In genomic region chr9:128008171-128008570, GRCh38 we compare ENCODE assay signal across 10 cellular contexts. TPM values are rescaled to one million over a fixed set of nuclear protein-coding genes. Genes with fewer than 3 reads are reported as not detected.
DNase-seq lines count a peak whose midpoint lies in the region; ATAC-seq and TF ChIP-seq lines count a peak whose summit lies in the region.
"Had no signal": no experiment of that assay in that cellular context is flagged by ENCODE, and none has a peak within 500 bp of the region (broad histone marks: within the 10 kb centered on the region; RNA-seq: fewer than 3 reads in every experiment).

No MANE protein-coding gene starts in this region.

- TF ChIP-seq CTCF in nephron (IDR thresholded peaks at IDR 0.05; ENCODE audit: unreplicated experiment in 3 of 3) (no peak), testis (IDR thresholded peaks at IDR 0.05) (no peak)

- H3K27ac ChIP-seq in CD4-positive, alpha-beta memory T cell (ENCODE audit: low read depth, low read length) = peak overlapping the region; percentile 46
- no peak overlapping the region for H3K27ac ChIP-seq in testis

- no peak for ATAC-seq in activated T-helper 17 cell treated with anti-CD3 and anti-CD28 coated beads, Interleukin-2, amount 50 U/mL, for 72 hours (replicated peaks)
- ATAC-seq in HG03457 (IDR thresholded peaks at IDR 0.05; ENCODE audit: unreplicated experiment) = no peak

- no peak for DNase-seq in CD4-positive, alpha-beta memory T cell
- DNase-seq in testis (no peak), amygdala (lab: John Stamatoyannopoulos, UW) (no peak), AG08395 (ENCODE audit: low spot score) (no peak)
- DNase-seq: NCI-H1417 treated with DMSO at 0.1 percent for 48 hours had no signal

- peak overlapping the region; percentile 75 to 93 (median 82) for H3K4me3 Mint-ChIP-seq in CD4-positive, alpha-beta memory T cell
- peak overlapping the region; percentile 69 to 92 (median 73) for H3K4me3 Mint-ChIP-seq in IgD-negative memory B cell
- peak overlapping the region; percentile 84 for H3K4me3 Mint-ChIP-seq in activated T-helper 17 cell treated with anti-CD3 and anti-CD28 coated beads, Interleukin-2, amount 50 U/mL, for 72 hours
- H3K4me3 Mint-ChIP-seq in nephron = peak overlapping the region in 1 of 3 experiments; percentile 33

- WGBS in testis, 2 donors = 82 to 95% methylated on average over 5 of the region's 5 CpGs

- no peaks in the 10 kb centered on the region for H3K27me3 ChIP-seq in CD4-positive, alpha-beta memory T cell (ENCODE audit: insufficient read depth, low read length)
- H3K27me3 ChIP-seq in testis = no peaks in the 10 kb centered on the region

- peak overlapping the region in 1 of 2 donors; percentile 29 for H3K4me3 ChIP-seq in CD4-positive, alpha-beta memory T cell (ENCODE audit: low read length in 2 of 2)
- no peak overlapping the region for H3K4me3 ChIP-seq in testis
- H3K4me3 ChIP-seq: lung had no signal

- H3K36me3 ChIP-seq in CD4-positive, alpha-beta memory T cell (ENCODE audit: insufficient read depth, low read length) = no peaks in the 10 kb centered on the region
- no peaks in the 10 kb centered on the region for H3K36me3 ChIP-seq in testis (ENCODE audit: low read depth, missing control alignments)

- CTCF ChIA-PET in CD4-positive, alpha-beta memory T cell (lab: Charles Lee; ENCODE audit: partially characterized antibody) = interaction anchor here (0.7 to 5.0 kb wide), 6 partner anchors 14 to 66 kb away, joined by 3 to 28 read pairs (median 8); no protein-coding TSS in a partner anchor

- POLR2A ChIA-PET in CD4-positive, alpha-beta memory T cell (lab: Charles Lee; ENCODE audit: partially characterized antibody) = interaction anchor here (0.6 to 10.6 kb wide), 13 partner anchors 9 to 71 kb away, joined by 3 to 313 read pairs (median 7); partner anchors contain the start of genes DPM2, EEIG1, NAIF1 and SLC25A25

- intact Hi-C loops in CD4-positive, alpha-beta memory T cell (cut with micrococcal nuclease) = no loop called here
- intact Hi-C loops in testis (cut with DNase I; ENCODE audit: low total_unique reads) = no loop called here

- peaks cover 3 to 4% of the 10 kb centered on the region in 2 donors for H3K36me3 Mint-ChIP-seq in CD4-positive, alpha-beta memory T cell
- no peaks in the 10 kb centered on the region for H3K36me3 Mint-ChIP-seq in IgD-negative memory B cell
- H3K36me3 Mint-ChIP-seq in activated T-helper 17 cell treated with anti-CD3 and anti-CD28 coated beads, Interleukin-2, amount 50 U/mL, for 72 hours (ENCODE audit: low read depth) = peaks cover 9% of the 10 kb centered on the region
- no peaks in the 10 kb centered on the region for H3K36me3 Mint-ChIP-seq in nephron (ENCODE audit: low read depth)

- H3K4me1 ChIP-seq in CD4-positive, alpha-beta memory T cell (ENCODE audit: insufficient read depth, low read length) = peaks cover 74% of the 10 kb centered on the region
- peaks cover 9% of the 10 kb centered on the region for H3K4me1 ChIP-seq in testis

- no peak for TF ChIP-seq POLR2A in testis (IDR thresholded peaks at IDR 0.05)

- H3K27ac Mint-ChIP-seq in CD4-positive, alpha-beta memory T cell = peak overlapping the region; percentile 94 to 100 (median 97)
- H3K27ac Mint-ChIP-seq in IgD-negative memory B cell (peak overlapping the region; percentile 94 to 100 (median 98)), nephron (peak overlapping the region; percentile 72 to 84 (median 72))
- peak overlapping the region; percentile 89 for H3K27ac Mint-ChIP-seq in activated T-helper 17 cell treated with anti-CD3 and anti-CD28 coated beads, Interleukin-2, amount 50 U/mL, for 72 hours

- H3K27me3 Mint-ChIP-seq in CD4-positive, alpha-beta memory T cell = no peaks in the 10 kb centered on the region
- peaks cover 3% of the 10 kb centered on the region for H3K27me3 Mint-ChIP-seq in IgD-negative memory B cell
- H3K27me3 Mint-ChIP-seq in activated T-helper 17 cell treated with anti-CD3 and anti-CD28 coated beads, Interleukin-2, amount 50 U/mL, for 72 hours = no peaks in the 10 kb centered on the region
- peaks cover 4% of the 10 kb centered on the region for H3K27me3 Mint-ChIP-seq in nephron (ENCODE audit: low read depth)

- H3K9me3 ChIP-seq in CD4-positive, alpha-beta memory T cell (ENCODE audit: control insufficient read depth in 1 of 2, low read length in 2 of 2) = no peaks in the 10 kb centered on the region
- H3K9me3 ChIP-seq in testis = no peaks in the 10 kb centered on the region

- peaks cover 0 to 4% (median 3%) of the 10 kb centered on the region in 8 donors for H3K9me3 Mint-ChIP-seq in CD4-positive, alpha-beta memory T cell
- peaks cover 0 to 4% (median 0%) of the 10 kb centered on the region in 3 donors for H3K9me3 Mint-ChIP-seq in IgD-negative memory B cell
- peaks cover 8% of the 10 kb centered on the region for H3K9me3 Mint-ChIP-seq in activated T-helper 17 cell treated with anti-CD3 and anti-CD28 coated beads, Interleukin-2, amount 50 U/mL, for 72 hours
- H3K9me3 Mint-ChIP-seq in nephron = peaks cover 7% of the 10 kb centered on the region

- peaks cover 33 to 85% (median 57%) of the 10 kb centered on the region in 4 donors for H3K4me1 Mint-ChIP-seq in CD4-positive, alpha-beta memory T cell
- H3K4me1 Mint-ChIP-seq in IgD-negative memory B cell (peaks cover 34 to 52% (median 45%) of the 10 kb centered on the region in 3 donors), nephron (peaks cover 33% of the 10 kb centered on the region)
- H3K4me1 Mint-ChIP-seq in activated T-helper 17 cell treated with anti-CD3 and anti-CD28 coated beads, Interleukin-2, amount 50 U/mL, for 72 hours = peaks cover 25% of the 10 kb centered on the region

RNA-seq across cellular contexts. Expression of gene EEIG1, which starts 27.4 kb away (rescaled TPM):
- 100 to 1,000 TPM; 516 to 550 TPM for total RNA-seq in CD4-positive, alpha-beta memory T cell
- 100 to 1,000 TPM in 1 of 2 donors, 10 to 100 TPM in 1; 95.4 to 205 TPM for polyA plus RNA-seq in CD4-positive, alpha-beta memory T cell
- polyA plus RNA-seq in IgD-negative memory B cell = 90.5 TPM
- total RNA-seq in activated T-helper 17 cell treated with anti-CD3 and anti-CD28 coated beads, Interleukin-2, amount 50 U/mL, for 72 hours = 10 to 100 TPM; 29.6 to 37.8 TPM
- total RNA-seq in testis = 100 to 1,000 TPM; 119 to 129 TPM
- polyA plus RNA-seq in testis (ENCODE audit: insufficient read depth, low read depth, low replicate concordance) = 75.7 TPM

RNA-seq across cellular contexts. Expression of gene NAIF1, which starts 58.9 kb away (rescaled TPM):
- total RNA-seq in CD4-positive, alpha-beta memory T cell = 10 to 100 TPM; 13.3 to 13.8 TPM
- polyA plus RNA-seq in CD4-positive, alpha-beta memory T cell = 10 to 100 TPM; 11.3 to 15.2 TPM
- polyA plus RNA-seq in IgD-negative memory B cell (12.7 TPM), testis (ENCODE audit: insufficient read depth, low read depth, low replicate concordance) (25.1 TPM)
- 10 to 100 TPM in 1 of 2 donors, 1 to 10 TPM in 1; 9.0 to 15.0 TPM for total RNA-seq in activated T-helper 17 cell treated with anti-CD3 and anti-CD28 coated beads, Interleukin-2, amount 50 U/mL, for 72 hours
- 10 to 100 TPM; 18.5 to 19.4 TPM for total RNA-seq in testis

RNA-seq across cellular contexts. Expression of gene SLC25A25, which starts 59.9 kb away (rescaled TPM):
- total RNA-seq in CD4-positive, alpha-beta memory T cell = 10 to 100 TPM; 22.0 to 26.9 TPM
- polyA plus RNA-seq in CD4-positive, alpha-beta memory T cell = 10 to 100 TPM; 13.4 to 17.6 TPM
- 7.4 TPM for polyA plus RNA-seq in IgD-negative memory B cell
- 10 to 100 TPM; 10.8 to 12.7 TPM for total RNA-seq in activated T-helper 17 cell treated with anti-CD3 and anti-CD28 coated beads, Interleukin-2, amount 50 U/mL, for 72 hours
- total RNA-seq in testis = 10 to 100 TPM; 19.1 to 21.1 TPM
- 15.0 TPM for polyA plus RNA-seq in testis (ENCODE audit: insufficient read depth, low read depth, low replicate concordance)
